In genomic region chr17:61904094-61904710, GRCh38 we compare ENCODE assay signal across 12 cellular contexts. TPM values are rescaled to one million over a fixed set of nuclear protein-coding genes. Genes with fewer than 3 reads are reported as not detected.
DNase-seq lines count a peak whose midpoint lies in the region; ATAC-seq, FAIRE-seq and TF ChIP-seq lines count a peak whose summit lies in the region.
"Had no signal": no experiment of that assay in that cellular context is flagged by ENCODE, and none has a peak within 500 bp of the region (broad histone marks: within the 10 kb centered on the region; RNA-seq: fewer than 3 reads in every experiment).

No MANE protein-coding gene starts in this region.

- no peak for TF ChIP-seq CTCF in GM10248 (IDR thresholded peaks at IDR 0.05; ENCODE audit: control extremely low read depth, extremely low read depth, low read depth, missing control alignments)
- TF ChIP-seq CTCF in GM12878 (IDR thresholded peaks at IDR 0.05 in 2 of 3, conservative IDR thresholded peaks at IDR 0.05 in 1 of 3; ENCODE audit: control insufficient read depth in 2 of 3, extremely low read depth in 1 of 3, insufficient read depth in 1 of 3, low read depth in 3 of 3, low read length in 3 of 3) = no peak
- no peak for TF ChIP-seq CTCF in progenitor cell of endocrine pancreas (IDR thresholded peaks at IDR 0.05; ENCODE audit: unreplicated experiment)

- no peaks in the 10 kb centered on the region for H3F3A ChIP-seq in GM23248 (ENCODE audit: insufficient read depth)

- RAD21 ChIA-PET in GM12878 (lab: Charles Lee; ENCODE audit: unreplicated experiment) = interaction anchor here (0.7 to 3.6 kb wide), 3 partner anchors 41 to 205 kb away, joined by 3 to 27 read pairs (median 4); partner anchors contain the start of gene BRIP1

- H3K79me2 ChIP-seq in GM12878 (ENCODE audit: control insufficient read depth, insufficient read depth, low read length) (no peaks in the 10 kb centered on the region), GM23248 (ENCODE audit: insufficient read depth) (no peaks in the 10 kb centered on the region)

- CTCF ChIA-PET in GM10248 (lab: Yijun Ruan, JAX) (interaction anchor here (1.3 to 1.4 kb wide), 2 partner anchors 18 to 205 kb away, joined by 4 to 8 read pairs; no protein-coding TSS in a partner anchor), GM12878 (lab: Yijun Ruan, JAX) (interaction anchor here (0.5 to 3.2 kb wide), 6 partner anchors 23 to 1125 kb away, joined by 3 to 30 read pairs (median 4); no protein-coding TSS in a partner anchor)

- peak overlapping the region; percentile 26; the same call in 1 of the 2 replicates for H3K9ac ChIP-seq in GM12878 (ENCODE audit: control insufficient read depth, insufficient read depth, low read length)
- no peak overlapping the region for H3K9ac ChIP-seq in GM23248

- no peak for TF ChIP-seq RAD21 in GM12878 (IDR thresholded peaks at IDR 0.05; ENCODE audit: insufficient read depth, low read depth, low read length)

- H3K4me3 Mint-ChIP-seq in progenitor cell of endocrine pancreas (ENCODE audit: low read depth) = no peak overlapping the region

- TF ChIP-seq EP300 in GM12878 (IDR thresholded peaks at IDR 0.05; ENCODE audit: borderline replicate concordance in 1 of 2, control insufficient read depth in 1 of 2, low read depth in 2 of 2, low read length in 2 of 2) = no peak

- H2AFZ ChIP-seq in GM12878 (ENCODE audit: control insufficient read depth, low read depth, low read length) = peak overlapping the region; percentile 75
- H2AFZ ChIP-seq in GM23248 = no peak overlapping the region

- POLR2A ChIA-PET in GM10248 (lab: Yijun Ruan, JAX) = interaction anchor here (0.5 to 0.6 kb wide), 2 partner anchors 161 to 846 kb away, joined by 4 read pairs; no protein-coding TSS in a partner anchor
- POLR2A ChIA-PET in GM12878 (lab: Charles Lee) = interaction anchor here (0.7 to 1.0 kb wide), 3 partner anchors 8 to 102 kb away, joined by 4 to 6 read pairs (median 5); partner anchors contain the start of gene BRIP1

- no TSS peak for BruUV-seq in GM12878 (replicated peaks; lab: Mats Ljungman, UMichigan)

- in situ Hi-C loops in GM12878 (cut with MboI) (no loop called here), GM23248 (cut with MboI) (no loop called here)

- peak; percentile 90 for FAIRE-seq in GM12878 (lab: Jason Lieb, UNC)
- FAIRE-seq: H1 had no signal

- SMC1A ChIA-PET in GM12878 (lab: Charles Lee; ENCODE audit: uncharacterized antibody, unreplicated experiment) = interaction anchor here (0.6 to 2.6 kb wide), 8 partner anchors 22 to 268 kb away, joined by 3 to 15 read pairs (median 4); partner anchors contain the start of gene BRIP1

- H3K27ac ChIP-seq in GM12878 (ENCODE audit: control insufficient read depth, insufficient read depth) = peak overlapping the region; percentile 64
- no peak overlapping the region for H3K27ac ChIP-seq in GM23248

- H3K4me2 ChIP-seq in GM12878 (ENCODE audit: control insufficient read depth, insufficient read depth) (peak overlapping the region; percentile 45), GM23248 (ENCODE audit: unreplicated experiment) (no peak overlapping the region)

- H3K4me1 ChIP-seq in GM12878 (ENCODE audit: control insufficient read depth, insufficient read depth, low read length) = no peaks in the 10 kb centered on the region
- no peaks in the 10 kb centered on the region for H3K4me1 ChIP-seq in GM23248 (ENCODE audit: insufficient read depth)
- H3K4me1 ChIP-seq: Caco-2 had no signal

- WGBS in GM12878 (ENCODE audit: insufficient coverage, insufficient replicate concordance, low lambda C conversion rate, missing lambda C conversion rate) = 2% methylated on average over 5 of the region's 5 CpGs
- WGBS in GM23248 (ENCODE audit: low coverage in 1 of 2, low lambda C conversion rate in 2 of 2, missing lambda C conversion rate in 2 of 2), 2 experiments = 95 to 97% methylated on average over 5 of the region's 5 CpGs

- H3K27me3 ChIP-seq in GM12878 (replicated peaks in 1 of 2; ENCODE audit: control insufficient read depth in 2 of 2, insufficient read depth in 2 of 2, low read length in 1 of 2) (no peaks in the 10 kb centered on the region), GM23248 (replicated peaks; ENCODE audit: insufficient read depth) (no peaks in the 10 kb centered on the region)

- no peaks in the 10 kb centered on the region for H3K27me3 Mint-ChIP-seq in progenitor cell of endocrine pancreas

- no peak for TF ChIP-seq POLR2A in GM12878 (IDR thresholded peaks at IDR 0.05; ENCODE audit: low read depth, low read length)

- intact Hi-C loops in GM12878 (cut with micrococcal nuclease; ENCODE audit: unreplicated experiment) = no loop called here

- no peaks in the 10 kb centered on the region for H3K4me1 Mint-ChIP-seq in progenitor cell of endocrine pancreas (ENCODE audit: low read depth)

- H3K9me3 ChIP-seq in GM12878 (replicated peaks; ENCODE audit: control insufficient read depth, insufficient read depth, low read length) = no peaks in the 10 kb centered on the region
- no peaks in the 10 kb centered on the region for H3K9me3 ChIP-seq in GM23248 (ENCODE audit: low read depth)
- H3K9me3 ChIP-seq: Caco-2 had no signal

- H3K27ac Mint-ChIP-seq in progenitor cell of endocrine pancreas = no peak overlapping the region

- no peaks in the 10 kb centered on the region for H4K20me1 ChIP-seq in GM12878 (ENCODE audit: control insufficient read depth, insufficient read depth)
- no peaks in the 10 kb centered on the region for H4K20me1 ChIP-seq in GM23248 (ENCODE audit: insufficient read depth)

- DNase-seq in GM10248 (ENCODE audit: extremely low spot score) = peak; percentile 51
- DNase-seq in GM12878 (ENCODE audit: low read depth, low spot score) = peak; percentile 25
- DNase-seq in progenitor cell of endocrine pancreas (ENCODE audit: low spot score, unreplicated experiment) = no peak
- DNase-seq in NCI-H1436 (lab: John Stamatoyannopoulos, UW) = no peak
- no peak for DNase-seq in GM23248
- DNase-seq in NCI-H524 (lab: John Stamatoyannopoulos, UW) = no peak
- DNase-seq: Caco-2, mesendoderm, SIG-M5 had no signal

- H3K36me3 Mint-ChIP-seq in progenitor cell of endocrine pancreas (ENCODE audit: insufficient read depth) = peaks cover 12% of the 10 kb centered on the region

- H3K9me3 Mint-ChIP-seq in progenitor cell of endocrine pancreas (ENCODE audit: low read depth) = no peaks in the 10 kb centered on the region

- H3K4me3 ChIP-seq in GM12878 (no peak overlapping the region), GM23248 (no peak overlapping the region)

- ATAC-seq in GM19438 (IDR thresholded peaks at IDR 0.05; ENCODE audit: low read depth, unreplicated experiment) (peak; percentile 82), HG03520 (IDR thresholded peaks at IDR 0.05; ENCODE audit: unreplicated experiment) (peak; percentile 78), GM12878 (peak; percentile 89)

- no peaks in the 10 kb centered on the region for H3K9me2 ChIP-seq in GM23248 (ENCODE audit: insufficient read depth)

- H3K36me3 ChIP-seq in GM12878 (ENCODE audit: control insufficient read depth in 2 of 2, insufficient read depth in 2 of 2, low read length in 1 of 2) (peaks cover 2 to 18% of the 10 kb centered on the region in 2 experiments), GM23248 (ENCODE audit: low read depth) (peaks cover 32% of the 10 kb centered on the region; the same call in 1 of the 2 replicates)

TF ChIP-seq in GM12878, 131 proteins besides CTCF, POLR2A, EP300 and RAD21 (continues in another document):
- no peak for TF ChIP-seq KLF5 (IDR thresholded peaks at IDR 0.05; ENCODE audit: partially characterized antibody)
- no peak for TF ChIP-seq SUZ12 (IDR thresholded peaks at IDR 0.05; ENCODE audit: unreplicated experiment)
- no peak for TF ChIP-seq ZBED1 (IDR thresholded peaks at IDR 0.05; ENCODE audit: borderline replicate concordance)

RNA-seq across cellular contexts. Expression of gene INTS2, which starts 23.6 kb away (rescaled TPM):
- total RNA-seq in GM12878 (2013; cell fraction: nucleolus; rRNA removed) = 105 and 107 TPM in 2 replicates
- total RNA-seq in GM12878 (2014; rRNA removed) (17.7 and 22.7 TPM in 2 replicates), GM12878 (2014; rRNA removed; fragmentation: Illumina TruSeq; extraction: Trizol) (17.0 and 17.7 TPM in 2 replicates), GM12878 (2021) (14.7 and 16.7 TPM in 2 replicates), progenitor cell of endocrine pancreas (16.9 and 18.2 TPM in 2 replicates)
- 4.4 TPM for polyA plus RNA-seq in GM12878 (2011; ENCODE audit: low read depth)
- polyA plus RNA-seq in GM12878 (2011; rRNA removed) (22.2 and 29.6 TPM in 2 replicates), GM12878 (2014; fragmentation: Illumina TruSeq; extraction: Trizol) (13.2 and 16.1 TPM in 2 replicates), GM12878 (2014; fragmentation: Nextera tagmentation; extraction: Ambion mirVana) (1 to 10 TPM; 2.8 to 4.2 TPM), GM12878 (2014; rRNA removed) (8.3 and 9.2 TPM in 2 replicates), GM12878 (2016; fragmentation: Nextera tagmentation; extraction: Ambion mirVana) (10 to 100 TPM in 1 of 2 experiments, 1 to 10 TPM in 1; 9.7 to 10.0 TPM), GM23248 (2016; fragmentation: Nextera tagmentation; extraction: Ambion mirVana) (2.9 and 3.2 TPM in 2 replicates)
- polyA plus RNA-seq in GM12878 (2011; cell fraction: cytosol; rRNA removed) = 9.5 and 11.0 TPM in 2 replicates
- 15.2 and 18.8 TPM in 2 replicates for polyA plus RNA-seq in GM12878 (2011; cell fraction: nucleus; rRNA removed)
- polyA plus RNA-seq in GM12878 (2012) = 5.6 and 8.2 TPM in 2 replicates
- 40.2 and 48.2 TPM in 2 replicates for polyA minus RNA-seq in GM12878 (2011; rRNA and poly(A)+ RNA removed)
- polyA minus RNA-seq in GM12878 (2011; cell fraction: cytosol; rRNA and poly(A)+ RNA removed) = 15.0 and 15.6 TPM in 2 replicates
- 18.4 and 21.2 TPM in 2 replicates for polyA minus RNA-seq in GM12878 (2011; cell fraction: nucleus; rRNA and poly(A)+ RNA removed)
- 7.8 and 10.5 TPM in 2 replicates for total RNA-seq in GM23248 (2014; rRNA removed; shearing (Covaris generic))

RNA-seq across cellular contexts. Expression of gene BRIP1, which starts 40.9 kb away (rescaled TPM):
- total RNA-seq in GM12878 (2013; cell fraction: nucleolus; rRNA removed) = 65.4 and 73.6 TPM in 2 replicates
- total RNA-seq in GM12878 (2014; rRNA removed) = 20.0 and 23.1 TPM in 2 replicates
- total RNA-seq in GM12878 (2014; rRNA removed; fragmentation: Illumina TruSeq; extraction: Trizol) = 24.2 and 25.6 TPM in 2 replicates
- total RNA-seq in GM12878 (2021) = 14.5 and 15.0 TPM in 2 replicates
- polyA plus RNA-seq in GM12878 (2011; ENCODE audit: low read depth) = 2.6 TPM
- 12.3 and 20.7 TPM in 2 replicates for polyA plus RNA-seq in GM12878 (2011; rRNA removed)
- polyA plus RNA-seq in GM12878 (2011; cell fraction: cytosol; rRNA removed) = 4.4 and 5.3 TPM in 2 replicates
- polyA plus RNA-seq in GM12878 (2011; cell fraction: nucleus; rRNA removed) = 9.0 and 11.1 TPM in 2 replicates
- polyA plus RNA-seq in GM12878 (2012) = 4.9 and 6.0 TPM in 2 replicates
- polyA plus RNA-seq in GM12878 (2014; fragmentation: Illumina TruSeq; extraction: Trizol) = 18.6 and 22.4 TPM in 2 replicates
- 1 to 10 TPM; 4.0 to 4.2 TPM for polyA plus RNA-seq in GM12878 (2014; fragmentation: Nextera tagmentation; extraction: Ambion mirVana)
- polyA plus RNA-seq in GM12878 (2014; rRNA removed) = 8.1 and 8.7 TPM in 2 replicates
- polyA plus RNA-seq in GM12878 (2016; fragmentation: Nextera tagmentation; extraction: Ambion mirVana) = 10 to 100 TPM; 12.2 to 13.4 TPM
- 32.0 and 34.5 TPM in 2 replicates for polyA minus RNA-seq in GM12878 (2011; rRNA and poly(A)+ RNA removed)
- polyA minus RNA-seq in GM12878 (2011; cell fraction: cytosol; rRNA and poly(A)+ RNA removed) = 6.3 and 7.4 TPM in 2 replicates
- polyA minus RNA-seq in GM12878 (2011; cell fraction: nucleus; rRNA and poly(A)+ RNA removed) = 21.9 and 47.4 TPM in 2 replicates
- total RNA-seq in progenitor cell of endocrine pancreas = 13.5 and 14.3 TPM in 2 replicates
- total RNA-seq in GM23248 (2014; rRNA removed; shearing (Covaris generic)) = 4.0 and 5.8 TPM in 2 replicates
- polyA plus RNA-seq in GM23248 (2016; fragmentation: Nextera tagmentation; extraction: Ambion mirVana) = 1.8 and 2.2 TPM in 2 replicates

Comparison
In these comparisons a context has a peak if more than half of its experiments do, and no peak if none do; other contexts are left out.
1. DNase-seq: peak in GM10248 (single experiment) and GM12878 (single experiment); none in progenitor cell of endocrine pancreas (single experiment), NCI-H1436 (single experiment), GM23248 (single experiment) and NCI-H524 (0 of 2).
2. Peak in every context shown above with its lines, with median percentiles within 50 percentile points of each other: ATAC-seq.